In the genomic region with DNA sequence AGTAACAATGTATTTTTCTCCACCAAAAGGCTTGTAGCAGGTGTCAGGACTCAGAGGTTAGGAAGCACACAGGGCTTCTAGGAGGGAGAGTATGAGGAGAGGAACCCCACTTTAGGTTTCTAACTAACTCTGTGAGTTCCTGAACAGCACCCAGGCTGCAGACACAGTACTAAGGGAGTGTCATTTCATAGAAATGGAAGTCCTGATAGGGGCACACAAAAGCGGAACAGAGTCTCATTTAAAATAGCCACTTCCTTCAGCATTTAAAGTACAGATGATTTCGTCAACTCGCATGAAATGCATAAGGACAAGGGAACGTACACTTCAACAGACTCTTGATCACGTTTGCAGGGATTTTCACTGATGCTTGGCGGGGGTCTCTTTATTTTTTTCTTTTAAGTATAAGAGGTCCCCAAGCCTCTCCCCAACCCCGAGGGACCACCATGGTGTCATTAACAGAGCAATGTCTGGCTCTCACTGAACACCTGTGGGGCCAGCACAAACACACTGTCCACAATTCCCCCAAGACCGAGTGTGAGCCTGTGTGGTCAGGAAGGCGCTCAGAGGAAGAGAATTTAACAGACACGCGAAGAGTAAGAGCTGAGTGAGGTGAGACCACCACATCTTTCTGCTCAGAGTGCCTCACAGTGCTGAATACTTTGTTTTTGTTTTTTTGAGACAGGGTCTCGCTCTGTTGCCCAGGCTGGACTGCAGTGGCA, we compare ENCODE assay signal across 8 cellular contexts.
DNase-seq lines count a peak whose midpoint lies in the region; ATAC-seq and TF ChIP-seq lines count a peak whose summit lies in the region.

No MANE protein-coding gene starts in this region.

- peak; percentile 82 to 87 for DNase-seq in AML-193 (lab: John Stamatoyannopoulos, UW)
- DNase-seq in activated CD4-positive, alpha-beta memory T cell treated with anti-CD3 and anti-CD28 coated beads for 36 hours: no peak
- no peak for DNase-seq in T-helper 9 cell
- no peak for DNase-seq in amniotic stem cell (lab: John Stamatoyannopoulos, UW)
- no peak for DNase-seq in NCI-H1417 treated with DMSO at 0.1 percent for 48 hours (lab: John Stamatoyannopoulos, UW)
- no peak for DNase-seq in BE2C

- peaks cover 67% of the 10 kb centered on the region for H3K36me3 Mint-ChIP-seq in activated CD4-positive, alpha-beta memory T cell treated with anti-CD3 and anti-CD28 coated beads for 36 hours

- peaks cover 6% of the 10 kb centered on the region for H3K4me1 Mint-ChIP-seq in activated CD4-positive, alpha-beta memory T cell treated with anti-CD3 and anti-CD28 coated beads for 36 hours (ENCODE audit: low read depth)

- peak overlapping the region; percentile 49 for H3K27ac Mint-ChIP-seq in activated CD4-positive, alpha-beta memory T cell treated with anti-CD3 and anti-CD28 coated beads for 36 hours

- H3K9me3 Mint-ChIP-seq in activated CD4-positive, alpha-beta memory T cell treated with anti-CD3 and anti-CD28 coated beads for 36 hours: no peaks in the 10 kb centered on the region

- no peak overlapping the region for H3K4me3 ChIP-seq in BE2C (ENCODE audit: low read depth, low read length)

- no peaks in the 10 kb centered on the region for H3K36me3 ChIP-seq in BE2C

- no peaks in the 10 kb centered on the region for H3K4me1 ChIP-seq in BE2C

- H3K9me3 ChIP-seq in BE2C: no peaks in the 10 kb centered on the region

- no peak for TF ChIP-seq CTCF in BE2C (IDR thresholded peaks at IDR 0.05; ENCODE audit: low read depth, low read length)

- no peaks in the 10 kb centered on the region for H3K27me3 Mint-ChIP-seq in activated CD4-positive, alpha-beta memory T cell treated with anti-CD3 and anti-CD28 coated beads for 36 hours

- intact Hi-C loops in activated CD4-positive, alpha-beta memory T cell treated with anti-CD3 and anti-CD28 coated beads for 36 hours (cut with micrococcal nuclease): no loop called here

- no peaks in the 10 kb centered on the region for H3K27me3 ChIP-seq in BE2C

- no peak overlapping the region for H3K4me3 Mint-ChIP-seq in activated CD4-positive, alpha-beta memory T cell treated with anti-CD3 and anti-CD28 coated beads for 36 hours

- ATAC-seq in GM19023 (IDR thresholded peaks at IDR 0.05; ENCODE audit: unreplicated experiment) (peak; percentile 74), HG03064 (IDR thresholded peaks at IDR 0.05; ENCODE audit: low read depth, unreplicated experiment) (peak; percentile 80)

- CTCF ChIA-PET in activated CD4-positive, alpha-beta memory T cell treated with anti-CD3 and anti-CD28 coated beads for 36 hours (lab: Charles Lee): interaction anchor here (2.2 kb wide), 2 partner anchors 10 to 149 kb away, joined by 7 to 9 read pairs; no protein-coding TSS in a partner anchor

- POLR2A ChIA-PET in activated CD4-positive, alpha-beta memory T cell treated with anti-CD3 and anti-CD28 coated beads for 36 hours (lab: Charles Lee): no interaction called here

Comparison
In these comparisons a context has a peak if more than half of its experiments do, and no peak if none do; other contexts are left out.
1. DNase-seq: peak in AML-193 (2 of 2); none in activated CD4-positive, alpha-beta memory T cell treated with anti-CD3 and anti-CD28 coated beads for 36 hours (single experiment), T-helper 9 cell (single experiment), amniotic stem cell (single experiment), NCI-H1417 treated with DMSO at 0.1 percent for 48 hours (single experiment) and BE2C (single experiment).